8 cellular contexts compared by ENCODE assay signal in the genomic region with DNA sequence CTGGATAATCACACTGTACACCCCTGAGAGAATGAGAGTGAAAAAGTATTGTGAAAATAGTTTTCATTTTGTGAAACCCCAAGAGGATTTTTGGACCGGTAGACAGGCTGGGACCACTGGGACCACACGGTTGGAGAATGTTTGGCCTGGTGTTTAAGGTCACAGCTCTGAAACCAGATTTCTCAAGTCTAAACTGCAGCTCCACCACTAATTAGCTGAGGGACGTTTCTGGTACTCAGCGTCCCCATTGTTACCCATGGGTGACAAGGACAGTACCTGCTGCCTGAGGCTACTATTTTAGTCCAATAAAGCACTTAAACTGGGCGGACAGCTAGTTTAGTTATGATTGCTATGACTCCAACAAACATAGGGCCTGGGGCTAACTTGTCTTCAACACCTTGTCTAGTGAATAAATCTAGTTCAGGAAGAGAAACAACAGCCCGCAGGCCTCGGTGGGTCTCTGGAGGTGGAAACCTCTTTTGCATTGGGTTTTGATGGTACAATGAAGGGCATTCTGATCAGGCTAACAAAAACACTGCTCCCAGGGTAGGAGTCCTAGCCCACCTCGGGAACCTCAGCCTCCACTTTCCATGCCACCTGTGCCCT. TPM values are rescaled to one million over a fixed set of nuclear protein-coding genes. Genes with fewer than 3 reads are reported as not detected.
A peak's percentile ranks its signal among the peaks of the same experiment; 100 is the strongest.
DNase-seq lines count a peak whose midpoint lies in the region; TF ChIP-seq lines count a peak whose summit lies in the region.

No MANE protein-coding gene starts in this region.

- H4K20me1 ChIP-seq in GM23248 (ENCODE audit: insufficient read depth), result no peaks in the 10 kb centered on the region

- H3K4me3 ChIP-seq in GM23248, result peak overlapping the region; percentile 94
- peak overlapping the region; percentile 69 for H3K4me3 ChIP-seq in SJSA1
- peak overlapping the region; percentile 68 to 76 for H3K4me3 ChIP-seq in foreskin fibroblast (ENCODE audit: low read depth in 1 of 2, low read length in 2 of 2)
- peak overlapping the region; percentile 63 for H3K4me3 ChIP-seq in skeletal muscle cell (ENCODE audit: low read depth, low read length)

- in situ Hi-C loops in GM23248 (cut with MboI), result no loop called here

- no peaks in the 10 kb centered on the region for H3K9me2 ChIP-seq in GM23248 (ENCODE audit: insufficient read depth)

- H3K4me2 ChIP-seq in GM23248 (ENCODE audit: unreplicated experiment), result peak overlapping the region; percentile 76

- no peaks in the 10 kb centered on the region for H3K36me3 ChIP-seq in GM23248 (ENCODE audit: low read depth)
- H3K36me3 ChIP-seq in SJSA1, result peaks cover 16% of the 10 kb centered on the region

- peaks cover 11% of the 10 kb centered on the region; the same call in 1 of the 2 replicates for H3K4me1 ChIP-seq in GM23248 (ENCODE audit: insufficient read depth)
- H3K4me1 ChIP-seq in SJSA1 (replicated peaks), result peaks cover 15% of the 10 kb centered on the region

- H3K27me3 ChIP-seq in GM23248 (replicated peaks; ENCODE audit: insufficient read depth) (no peaks in the 10 kb centered on the region), SJSA1 (replicated peaks) (no peaks in the 10 kb centered on the region)

- H3K27ac ChIP-seq in GM23248, result peak overlapping the region; percentile 99
- H3K27ac ChIP-seq in SJSA1, result peak overlapping the region; percentile 93

- no peak for DNase-seq in GM23248
- no peak for DNase-seq in SJSA1 (ENCODE audit: low read depth in 1 of 2, low spot score in 2 of 2)
- no peak for DNase-seq in foreskin fibroblast
- no peak for DNase-seq in skeletal muscle cell (ENCODE audit: low read depth)
- DNase-seq in NCI-H226, result no peak
- no peak for DNase-seq in DMS153 (lab: John Stamatoyannopoulos, UW)
- DNase-seq in KG1 (lab: John Stamatoyannopoulos, UW), result no peak
- DNase-seq in SW 1271 (lab: John Stamatoyannopoulos, UW), result no peak

- H3F3A ChIP-seq in GM23248 (ENCODE audit: insufficient read depth), result peaks cover 9% of the 10 kb centered on the region; the same call in 1 of the 2 replicates

- H3K9ac ChIP-seq in GM23248, result peak overlapping the region; percentile 100

- TF ChIP-seq CTCF in foreskin fibroblast (IDR thresholded peaks at IDR 0.05; ENCODE audit: low read depth, low read length), result no peak

- H3K9me3 ChIP-seq in GM23248 (ENCODE audit: low read depth) (no peaks in the 10 kb centered on the region), SJSA1 (replicated peaks) (no peaks in the 10 kb centered on the region)

- H3K79me2 ChIP-seq in GM23248 (ENCODE audit: insufficient read depth), result peaks cover 44% of the 10 kb centered on the region

- peak overlapping the region; percentile 58 for H2AFZ ChIP-seq in GM23248

- WGBS in GM23248 (ENCODE audit: low coverage in 1 of 2, low lambda C conversion rate in 2 of 2, missing lambda C conversion rate in 2 of 2), 2 experiments, result 68 to 70% methylated on average over 5 to 8 of the region's 8 CpGs

RNA-seq across cellular contexts. Expression of a gene that starts 0.5 kb away (rescaled TPM):
- 30.2 and 36.6 TPM in 2 replicates for total RNA-seq in GM23248 (2014; rRNA removed; shearing (Covaris generic))
- polyA plus RNA-seq in GM23248 (2016; fragmentation: Nextera tagmentation; extraction: Ambion mirVana), result 61.4 and 61.5 TPM in 2 replicates
- 36.6 and 39.5 TPM in 2 replicates for total RNA-seq in SJSA1 (2014; rRNA removed; shearing (Covaris generic))

RNA-seq across cellular contexts. Expression of a gene that starts 13.8 kb away (rescaled TPM):
- 89.5 and 97.8 TPM in 2 replicates for total RNA-seq in GM23248 (2014; rRNA removed; shearing (Covaris generic))
- 103 and 105 TPM in 2 replicates for polyA plus RNA-seq in GM23248 (2016; fragmentation: Nextera tagmentation; extraction: Ambion mirVana)
- total RNA-seq in SJSA1 (2014; rRNA removed; shearing (Covaris generic)), result 97.5 and 105 TPM in 2 replicates

RNA-seq across cellular contexts. Expression of a gene that starts 38.7 kb away (rescaled TPM):
- total RNA-seq in GM23248 (2014; rRNA removed; shearing (Covaris generic)), result 264 and 266 TPM in 2 replicates
- polyA plus RNA-seq in GM23248 (2016; fragmentation: Nextera tagmentation; extraction: Ambion mirVana), result 141 and 146 TPM in 2 replicates
- total RNA-seq in SJSA1 (2014; rRNA removed; shearing (Covaris generic)), result 144 and 184 TPM in 2 replicates
